In the genomic region with DNA sequence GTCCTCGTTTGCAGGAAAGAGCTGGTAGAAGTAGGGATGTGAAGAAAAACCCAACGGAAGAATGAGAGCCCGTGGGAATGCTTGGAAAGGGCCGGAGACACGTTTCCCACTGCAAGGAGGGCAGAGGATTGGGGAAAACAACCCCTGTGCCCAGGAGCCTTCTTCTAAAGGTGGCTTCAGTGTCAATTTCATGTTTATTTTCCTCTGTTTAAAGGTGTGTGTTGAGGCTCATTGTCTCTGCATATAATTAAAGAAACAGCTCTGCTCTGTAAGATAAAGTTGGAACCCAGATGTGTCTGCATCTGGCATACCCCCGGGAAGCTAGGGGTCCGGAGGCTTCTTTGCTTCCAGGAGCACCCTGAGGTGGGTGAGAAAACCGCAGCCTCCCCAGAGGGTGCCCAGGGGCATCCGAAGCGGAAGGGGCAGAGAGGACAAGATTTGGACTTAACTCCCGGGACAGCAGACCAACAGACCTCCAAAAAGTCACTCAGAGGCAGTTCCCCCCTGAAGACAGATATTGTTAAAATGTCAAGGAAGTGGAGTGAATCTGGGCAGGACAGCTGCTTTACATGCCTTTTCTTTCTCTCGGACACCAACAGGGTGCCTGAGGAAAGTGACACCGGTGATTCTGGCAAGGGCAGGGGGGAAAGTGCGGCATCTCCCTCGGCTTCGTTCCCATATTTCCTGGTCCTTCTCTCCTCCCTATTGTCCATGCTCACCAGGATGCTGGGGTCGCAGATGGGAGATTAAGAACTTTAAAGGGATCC, we compare ENCODE assay signal across 11 cellular contexts. TPM values are rescaled to one million over a fixed set of nuclear protein-coding genes. Genes with fewer than 3 reads are reported as not detected.
DNase-seq lines count a peak whose midpoint lies in the region; ATAC-seq, FAIRE-seq and TF ChIP-seq lines count a peak whose summit lies in the region.
"Had no signal": no experiment of that assay in that cellular context is flagged by ENCODE, and none has a peak within 500 bp of the region (broad histone marks: within the 10 kb centered on the region; RNA-seq: fewer than 3 reads in every experiment).

No MANE protein-coding gene starts in this region.

- H3K4me1 Mint-ChIP-seq in activated T-cell treated with anti-CD3 and anti-CD28 coated beads, Interleukin-2, amount 50 U/mL, for 72 hours (ENCODE audit: low read depth): peaks cover 80% of the 10 kb centered on the region
- peaks cover 30% of the 10 kb centered on the region for H3K4me1 Mint-ChIP-seq in memory B cell

- H3K4me1 ChIP-seq in left ventricle myocardium inferior: peaks cover 63% of the 10 kb centered on the region

- H3K27ac ChIP-seq in left ventricle myocardium inferior (replicated peaks): no peak overlapping the region
- H3K27ac ChIP-seq: BLaER1 treated with 17β-estradiol and CSF1 and Interleukin-3, amounts not matched to agents 10 nM and 100 nM had no signal

- no peaks in the 10 kb centered on the region for H3K36me3 ChIP-seq in left ventricle myocardium inferior
- H3K36me3 ChIP-seq: BLaER1 treated with 17β-estradiol and CSF1 and Interleukin-3, amounts not matched to agents 10 nM and 100 nM had no signal

- no peak for TF ChIP-seq CTCF in left ventricle myocardium inferior (IDR thresholded peaks at IDR 0.05; ENCODE audit: borderline replicate concordance)

- H3K27me3 ChIP-seq in left ventricle myocardium inferior (ENCODE audit: low read depth): peaks cover 100% of the 10 kb centered on the region

- peak; percentile 42 for FAIRE-seq in urothelium cell line (lab: Jason Lieb, UNC)
- FAIRE-seq: colon had no signal

- intact Hi-C loops in left ventricle myocardium inferior (cut with micrococcal nuclease) (no loop called here), Right ventricle myocardium superior (cut with DNase I) (no loop called here)

- no peaks in the 10 kb centered on the region for H3K9me3 ChIP-seq in left ventricle myocardium inferior (replicated peaks)

- no peak for ATAC-seq in Right ventricle myocardium superior (ENCODE audit: poor library complexity)
- ATAC-seq in activated T-cell treated with anti-CD3 and anti-CD28 coated beads, Interleukin-2, amount 50 U/mL, for 72 hours (replicated peaks in 1 of 2): no peak
- ATAC-seq in memory B cell (ENCODE audit: low read depth): no peak
- ATAC-seq in HG02852 (IDR thresholded peaks at IDR 0.05; ENCODE audit: unreplicated experiment): no peak
- ATAC-seq in GM18858 (IDR thresholded peaks at IDR 0.05; ENCODE audit: unreplicated experiment): no peak

- H3K36me3 Mint-ChIP-seq in activated T-cell treated with anti-CD3 and anti-CD28 coated beads, Interleukin-2, amount 50 U/mL, for 72 hours (ENCODE audit: insufficient read depth in 2 of 2): peaks cover 0 to 1% of the 10 kb centered on the region in 2 donors
- no peaks in the 10 kb centered on the region for H3K36me3 Mint-ChIP-seq in memory B cell

- DNase-seq in left ventricle myocardium inferior (no peak), Right ventricle myocardium superior (no peak), memory B cell (ENCODE audit: low spot score in 2 of 2) (no peak), urothelium cell line (ENCODE audit: low spot score) (peak; percentile 34), HuH-7.5 (ENCODE audit: low spot score) (no peak)
- no peak for DNase-seq in activated T-cell treated with anti-CD3 and anti-CD28 coated beads, Interleukin-2, amount 50 U/mL, for 72 hours
- DNase-seq: NCI-H1694 treated with DMSO at 0.1 percent for 48 hours had no signal

- H3K27ac Mint-ChIP-seq in activated T-cell treated with anti-CD3 and anti-CD28 coated beads, Interleukin-2, amount 50 U/mL, for 72 hours: peak overlapping the region; percentile 10
- peak overlapping the region; percentile 6 for H3K27ac Mint-ChIP-seq in memory B cell

- H3K4me3 Mint-ChIP-seq in activated T-cell treated with anti-CD3 and anti-CD28 coated beads, Interleukin-2, amount 50 U/mL, for 72 hours: peak overlapping the region; percentile 71 to 87
- H3K4me3 Mint-ChIP-seq in memory B cell: no peak overlapping the region

- peak overlapping the region; percentile 55 for H3K4me3 ChIP-seq in left ventricle myocardium inferior

- peaks cover 73% of the 10 kb centered on the region for H3K27me3 Mint-ChIP-seq in activated T-cell treated with anti-CD3 and anti-CD28 coated beads, Interleukin-2, amount 50 U/mL, for 72 hours (ENCODE audit: low read depth)
- H3K27me3 Mint-ChIP-seq in memory B cell: peaks cover 49% of the 10 kb centered on the region

- H3K9me3 Mint-ChIP-seq in activated T-cell treated with anti-CD3 and anti-CD28 coated beads, Interleukin-2, amount 50 U/mL, for 72 hours: no peaks in the 10 kb centered on the region
- H3K9me3 Mint-ChIP-seq in memory B cell: no peaks in the 10 kb centered on the region

RNA-seq across cellular contexts. Expression of gene GATA3, which starts 8.6 kb away (rescaled TPM):
- total RNA-seq in left ventricle myocardium inferior: 1.4 TPM
- total RNA-seq in Right ventricle myocardium superior: 0.83 TPM
- 10 to 100 TPM; 40.4 to 50.2 TPM for total RNA-seq in activated T-cell treated with anti-CD3 and anti-CD28 coated beads, Interleukin-2, amount 50 U/mL, for 72 hours

Comparison
In these comparisons a context has a peak if more than half of its experiments do, and no peak if none do; other contexts are left out.
1. RNA of gene GATA3, which starts 8.6 kb away (total RNA-seq): 40.4 to 50.2 TPM in activated T-cell treated with anti-CD3 and anti-CD28 coated beads, Interleukin-2, amount 50 U/mL, for 72 hours; 1.4 TPM in left ventricle myocardium inferior (single experiment) and 0.83 TPM in Right ventricle myocardium superior (single experiment); every median in the first group is over 10 times any median in the second.